10 cellular contexts compared by ENCODE assay signal in genomic region chr6:119533603-119534279, GRCh38.
DNase-seq lines count a peak whose midpoint lies in the region; ATAC-seq, FAIRE-seq and TF ChIP-seq lines count a peak whose summit lies in the region.
"Had no signal": no experiment of that assay in that cellular context is flagged by ENCODE, and none has a peak within 500 bp of the region (broad histone marks: within the 10 kb centered on the region; RNA-seq: fewer than 3 reads in every experiment).

No MANE protein-coding gene starts in this region.

- no peaks in the 10 kb centered on the region for H3K4me1 ChIP-seq in pancreas

- peaks cover 6% of the 10 kb centered on the region for H3K4me1 Mint-ChIP-seq in activated CD4-positive, alpha-beta memory T cell treated with anti-CD3 and anti-CD28 coated beads, Interleukin-2, amount 10 ng/mL, durations not matched to agents 7 days and 5 days

- no peaks in the 10 kb centered on the region for H3K9me3 ChIP-seq in pancreas

- TF ChIP-seq CTCF in RWPE1 (conservative IDR thresholded peaks at IDR 0.05; ENCODE audit: low read depth) (no peak), pancreas (IDR thresholded peaks at IDR 0.05) (no peak)

- intact Hi-C loops in pancreas (cut with DNase I), result no loop called here

- H3K27ac Mint-ChIP-seq in activated CD4-positive, alpha-beta memory T cell treated with anti-CD3 and anti-CD28 coated beads, Interleukin-2, amount 10 ng/mL, durations not matched to agents 7 days and 5 days, result no peak overlapping the region

- CTCF ChIA-PET in RWPE1 (lab: Yijun Ruan, JAX), result no interaction called here
- CTCF ChIA-PET in activated CD4-positive, alpha-beta memory T cell treated with anti-CD3 and anti-CD28 coated beads, Interleukin-2, amount 10 ng/mL, durations not matched to agents 7 days and 5 days (lab: Charles Lee), result no interaction called here

- no peaks in the 10 kb centered on the region for H3K36me3 Mint-ChIP-seq in activated CD4-positive, alpha-beta memory T cell treated with anti-CD3 and anti-CD28 coated beads, Interleukin-2, amount 10 ng/mL, durations not matched to agents 7 days and 5 days (ENCODE audit: low read depth)

- DNase-seq in NCI-H1417 (lab: John Stamatoyannopoulos, UW), result peak in 2 of 3 experiments; percentile 39 to 71
- no peak for DNase-seq in NCI-H1417 treated with DMSO at 0.1 percent for 48 hours (lab: John Stamatoyannopoulos, UW)
- DNase-seq in RWPE1 (ENCODE audit: low spot score), result peak; percentile 90
- no peak for DNase-seq in pancreas
- no peak for DNase-seq in activated CD4-positive, alpha-beta memory T cell treated with anti-CD3 and anti-CD28 coated beads, Interleukin-2, amount 10 ng/mL, durations not matched to agents 7 days and 5 days
- DNase-seq in cerebellar cortex (ENCODE audit: low spot score), result no peak

- FAIRE-seq in pancreas (lab: Jason Lieb, UNC), result no peak
- FAIRE-seq: A204.1, endothelial cell of umbilical vein had no signal

- H3K27me3 ChIP-seq in pancreas, result no peaks in the 10 kb centered on the region

- H3K27ac ChIP-seq in RWPE1, result no peak overlapping the region
- no peak overlapping the region for H3K27ac ChIP-seq in pancreas

- peaks cover 9% of the 10 kb centered on the region for H3K27me3 Mint-ChIP-seq in activated CD4-positive, alpha-beta memory T cell treated with anti-CD3 and anti-CD28 coated beads, Interleukin-2, amount 10 ng/mL, durations not matched to agents 7 days and 5 days

- peak; percentile 57 for ATAC-seq in HG02623 (IDR thresholded peaks at IDR 0.05; ENCODE audit: unreplicated experiment)
- peak; percentile 43 to 63 (median 50) for ATAC-seq in pancreas
- ATAC-seq in HG03196 (IDR thresholded peaks at IDR 0.05; ENCODE audit: unreplicated experiment), result no peak

- no peak overlapping the region for H3K4me3 ChIP-seq in pancreas

- WGBS in pancreas, 2 donors, result 25 to 41% methylated on average over 5 of the region's 5 CpGs

- H3K36me3 ChIP-seq in pancreas, result no peaks in the 10 kb centered on the region

- H3K9me3 Mint-ChIP-seq in activated CD4-positive, alpha-beta memory T cell treated with anti-CD3 and anti-CD28 coated beads, Interleukin-2, amount 10 ng/mL, durations not matched to agents 7 days and 5 days, result no peaks in the 10 kb centered on the region

- H3K4me3 Mint-ChIP-seq in activated CD4-positive, alpha-beta memory T cell treated with anti-CD3 and anti-CD28 coated beads, Interleukin-2, amount 10 ng/mL, durations not matched to agents 7 days and 5 days, result no peak overlapping the region

- POLR2A ChIA-PET in RWPE1 (lab: Yijun Ruan, JAX; ENCODE audit: low non-redundant PET), result no interaction called here
- POLR2A ChIA-PET in activated CD4-positive, alpha-beta memory T cell treated with anti-CD3 and anti-CD28 coated beads, Interleukin-2, amount 10 ng/mL, durations not matched to agents 7 days and 5 days (lab: Charles Lee), result no interaction called here

Comparison
In these comparisons a context has a peak if more than half of its experiments do, and no peak if none do; other contexts are left out.
1. DNase-seq: peak in NCI-H1417 (2 of 3) and RWPE1 (single experiment); none in NCI-H1417 treated with DMSO at 0.1 percent for 48 hours (single experiment), pancreas (0 of 6), activated CD4-positive, alpha-beta memory T cell treated with anti-CD3 and anti-CD28 coated beads, Interleukin-2, amount 10 ng/mL, durations not matched to agents 7 days and 5 days (single experiment) and cerebellar cortex (single experiment).